10 cellular contexts compared by ENCODE assay signal in the genomic region with DNA sequence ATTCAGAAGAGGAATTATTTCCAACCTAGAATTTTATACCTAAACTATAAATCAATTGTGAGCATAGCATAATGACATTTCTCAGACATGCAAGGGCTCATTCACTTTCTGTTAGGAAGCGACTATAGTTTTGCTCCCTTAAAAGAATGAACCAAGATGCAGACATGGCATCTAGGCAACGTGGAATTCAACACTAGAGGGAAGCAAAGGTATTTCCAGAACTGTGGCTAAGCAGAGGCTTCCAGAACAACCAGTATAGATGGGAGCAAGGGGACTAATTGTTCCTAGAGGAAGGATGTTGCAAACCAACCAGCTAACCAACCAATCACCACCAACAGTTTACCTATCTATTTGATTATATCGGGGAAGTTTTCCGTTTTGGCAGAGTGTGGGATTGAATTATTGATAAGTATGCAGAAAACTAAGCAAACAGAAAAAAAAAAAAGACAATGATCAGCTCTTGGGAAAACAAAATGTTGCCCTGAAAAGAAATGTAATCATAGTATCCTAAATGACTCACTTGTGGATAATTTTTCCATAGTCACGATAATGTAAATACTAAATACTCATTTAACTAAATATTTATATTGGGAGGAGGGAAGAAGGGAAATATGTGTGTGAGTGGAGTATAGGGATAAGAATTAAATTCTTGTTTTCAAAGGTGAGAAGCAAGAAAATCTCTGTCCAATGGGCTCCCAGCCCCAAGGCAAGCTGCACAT. TPM values are rescaled to one million over a fixed set of nuclear protein-coding genes. Genes with fewer than 3 reads are reported as not detected.
A peak's percentile ranks its signal among the peaks of the same experiment; 100 is the strongest.
DNase-seq lines count a peak whose midpoint lies in the region; ATAC-seq and TF ChIP-seq lines count a peak whose summit lies in the region.
"Had no signal": no experiment of that assay in that cellular context is flagged by ENCODE, and none has a peak within 500 bp of the region (broad histone marks: within the 10 kb centered on the region; RNA-seq: fewer than 3 reads in every experiment).

No MANE protein-coding gene starts in this region.

- no peak for TF ChIP-seq POLR2A in esophagus muscularis mucosa (IDR thresholded peaks at IDR 0.05; ENCODE audit: low read depth)

- DNase-seq in EL (peak; percentile 39), NCI-H748 treated with DMSO at 0.1 percent for 48 hours (lab: John Stamatoyannopoulos, UW) (peak; percentile 4), esophagus muscularis mucosa (ENCODE audit: extremely low spot score) (no peak), neural progenitor cell (ENCODE audit: low spot score) (peak; percentile 35), nucleus accumbens (lab: John Stamatoyannopoulos, UW) (no peak), midbrain (lab: John Stamatoyannopoulos, UW) (no peak), globus pallidus (ENCODE audit: low spot score) (no peak)
- DNase-seq: activated CD4-positive, alpha-beta memory T cell treated with anti-CD3 and anti-CD28 coated beads for 36 hours had no signal

- 60% methylated on average over 5 of the region's 5 CpGs for WGBS in esophagus muscularis mucosa

- no peak overlapping the region for H3K4me3 Mint-ChIP-seq in neural progenitor cell
- H3K4me3 Mint-ChIP-seq: activated CD4-positive, alpha-beta memory T cell treated with anti-CD3 and anti-CD28 coated beads for 36 hours had no signal

- peaks cover 11% of the 10 kb centered on the region for H3K4me1 Mint-ChIP-seq in neural progenitor cell

- no peak for TF ChIP-seq EP300 in esophagus muscularis mucosa (IDR thresholded peaks at IDR 0.05)

- H3K4me1 ChIP-seq in esophagus muscularis mucosa: peaks cover 0 to 14% (median 9%) of the 10 kb centered on the region in 4 donors
- no peaks in the 10 kb centered on the region for H3K4me1 ChIP-seq in neural progenitor cell

- no peak overlapping the region for H2AFZ ChIP-seq in neural progenitor cell (replicated peaks)

- H3K36me3 ChIP-seq in esophagus muscularis mucosa: no peaks in the 10 kb centered on the region
- no peaks in the 10 kb centered on the region for H3K36me3 ChIP-seq in neural progenitor cell

- H3K4me3 ChIP-seq in esophagus muscularis mucosa (no peak overlapping the region), neural progenitor cell (no peak overlapping the region)
- H3K4me3 ChIP-seq: skin epidermis had no signal

- no peaks in the 10 kb centered on the region for H3K27me3 ChIP-seq in esophagus muscularis mucosa
- H3K27me3 ChIP-seq in neural progenitor cell: no peaks in the 10 kb centered on the region

- H3K27ac Mint-ChIP-seq in neural progenitor cell: no peak overlapping the region
- H3K27ac Mint-ChIP-seq: activated CD4-positive, alpha-beta memory T cell treated with anti-CD3 and anti-CD28 coated beads for 36 hours had no signal

- no peaks in the 10 kb centered on the region for H4K20me1 ChIP-seq in neural progenitor cell (ENCODE audit: low read depth)

- no peak overlapping the region for H3K9ac ChIP-seq in neural progenitor cell

- H3K9me3 Mint-ChIP-seq in neural progenitor cell: no peaks in the 10 kb centered on the region
- H3K9me3 Mint-ChIP-seq: activated CD4-positive, alpha-beta memory T cell treated with anti-CD3 and anti-CD28 coated beads for 36 hours had no signal

- no peaks in the 10 kb centered on the region for H3F3A ChIP-seq in neural progenitor cell (ENCODE audit: low read depth)

- no peak overlapping the region for H3K4me2 ChIP-seq in neural progenitor cell

- H3K9me3 ChIP-seq in esophagus muscularis mucosa (no peaks in the 10 kb centered on the region), neural progenitor cell (ENCODE audit: low read depth) (no peaks in the 10 kb centered on the region)

- H3K27me3 Mint-ChIP-seq in neural progenitor cell (ENCODE audit: insufficient read depth, low read depth): peaks cover 2% of the 10 kb centered on the region
- H3K27me3 Mint-ChIP-seq: activated CD4-positive, alpha-beta memory T cell treated with anti-CD3 and anti-CD28 coated beads for 36 hours had no signal

- no peak for ATAC-seq in HG02678 (IDR thresholded peaks at IDR 0.05; ENCODE audit: unreplicated experiment)

- peak; percentile 49 to 56 (median 51) for TF ChIP-seq CTCF in esophagus muscularis mucosa (IDR thresholded peaks at IDR 0.05)
- TF ChIP-seq CTCF in neural progenitor cell (IDR thresholded peaks at IDR 0.05): peak; percentile 45

- H3K36me3 Mint-ChIP-seq in neural progenitor cell: no peaks in the 10 kb centered on the region
- H3K36me3 Mint-ChIP-seq: activated CD4-positive, alpha-beta memory T cell treated with anti-CD3 and anti-CD28 coated beads for 36 hours had no signal

- intact Hi-C loops in esophagus muscularis mucosa (cut with DNase I): no loop called here

- no peaks in the 10 kb centered on the region for H3K79me2 ChIP-seq in neural progenitor cell (ENCODE audit: low read depth)

- H3K27ac ChIP-seq in esophagus muscularis mucosa (replicated peaks in 1 of 4) (no peak overlapping the region), neural progenitor cell (no peak overlapping the region)
- H3K27ac ChIP-seq: skin epidermis had no signal

RNA-seq across cellular contexts. Expression of a gene that starts 21.1 kb away (rescaled TPM):
- total RNA-seq in esophagus muscularis mucosa (under 1 TPM; 0.13 to 0.83 (median 0.35) TPM), neural progenitor cell (ENCODE audit: low replicate concordance) (0.06 and 0.12 TPM in 2 replicates)

RNA-seq across cellular contexts. Expression of a gene that starts 41.9 kb away (rescaled TPM):
- 10 to 100 TPM; 17.0 to 56.4 (median 45.9) TPM for total RNA-seq in esophagus muscularis mucosa
- 82.9 and 86.4 TPM in 2 replicates for total RNA-seq in neural progenitor cell (ENCODE audit: low replicate concordance)

Comparison
In these comparisons a context has a peak if more than half of its experiments do, and no peak if none do; other contexts are left out.
1. DNase-seq: peak in EL (single experiment), NCI-H748 treated with DMSO at 0.1 percent for 48 hours (single experiment) and neural progenitor cell (single experiment); none in esophagus muscularis mucosa (single experiment), nucleus accumbens (0 of 56), midbrain (single experiment) and globus pallidus (single experiment).